Comparison of ENCODE assay signal across 1 cellular context in the genomic region with DNA sequence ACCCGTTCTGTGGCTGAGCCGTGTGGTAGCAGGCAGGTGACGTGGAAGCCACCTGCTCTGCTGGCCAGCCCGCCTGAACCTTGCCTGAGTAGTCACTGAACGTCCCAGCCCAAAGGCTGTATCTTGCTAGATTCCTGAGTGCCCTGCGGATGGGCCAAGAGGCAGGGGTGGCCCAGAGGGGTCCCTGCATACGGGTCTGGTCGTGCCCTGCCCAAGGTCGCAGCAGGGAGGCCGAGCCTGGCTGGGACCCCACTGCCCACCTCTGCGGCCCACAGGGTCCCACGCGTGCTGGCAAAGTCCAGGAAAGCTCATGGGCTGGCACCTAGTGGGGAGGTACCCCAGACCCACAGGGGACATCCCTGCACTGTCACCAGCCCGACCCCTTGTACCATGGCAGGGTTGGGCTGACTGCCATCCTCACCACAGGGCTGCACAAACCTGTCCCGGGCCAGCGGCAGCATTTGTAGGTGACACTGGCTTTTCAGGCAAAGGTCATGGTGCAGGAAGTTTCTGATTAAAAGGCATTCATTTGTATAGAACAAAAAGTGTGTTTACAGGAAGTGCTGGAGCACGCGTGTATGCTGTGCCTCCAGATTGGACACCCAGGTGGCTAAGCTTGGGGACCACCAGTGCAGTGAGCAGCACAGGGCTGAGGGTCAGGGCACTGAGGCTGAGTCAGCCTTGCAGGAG.
TF ChIP-seq lines count a peak whose summit lies in the region.

No MANE protein-coding gene starts in this region.

TF ChIP-seq in K562, 482 proteins besides CTCF, POLR2A, EP300 and RAD21 (continued from another document):
- TF ChIP-seq, protein P1, sequence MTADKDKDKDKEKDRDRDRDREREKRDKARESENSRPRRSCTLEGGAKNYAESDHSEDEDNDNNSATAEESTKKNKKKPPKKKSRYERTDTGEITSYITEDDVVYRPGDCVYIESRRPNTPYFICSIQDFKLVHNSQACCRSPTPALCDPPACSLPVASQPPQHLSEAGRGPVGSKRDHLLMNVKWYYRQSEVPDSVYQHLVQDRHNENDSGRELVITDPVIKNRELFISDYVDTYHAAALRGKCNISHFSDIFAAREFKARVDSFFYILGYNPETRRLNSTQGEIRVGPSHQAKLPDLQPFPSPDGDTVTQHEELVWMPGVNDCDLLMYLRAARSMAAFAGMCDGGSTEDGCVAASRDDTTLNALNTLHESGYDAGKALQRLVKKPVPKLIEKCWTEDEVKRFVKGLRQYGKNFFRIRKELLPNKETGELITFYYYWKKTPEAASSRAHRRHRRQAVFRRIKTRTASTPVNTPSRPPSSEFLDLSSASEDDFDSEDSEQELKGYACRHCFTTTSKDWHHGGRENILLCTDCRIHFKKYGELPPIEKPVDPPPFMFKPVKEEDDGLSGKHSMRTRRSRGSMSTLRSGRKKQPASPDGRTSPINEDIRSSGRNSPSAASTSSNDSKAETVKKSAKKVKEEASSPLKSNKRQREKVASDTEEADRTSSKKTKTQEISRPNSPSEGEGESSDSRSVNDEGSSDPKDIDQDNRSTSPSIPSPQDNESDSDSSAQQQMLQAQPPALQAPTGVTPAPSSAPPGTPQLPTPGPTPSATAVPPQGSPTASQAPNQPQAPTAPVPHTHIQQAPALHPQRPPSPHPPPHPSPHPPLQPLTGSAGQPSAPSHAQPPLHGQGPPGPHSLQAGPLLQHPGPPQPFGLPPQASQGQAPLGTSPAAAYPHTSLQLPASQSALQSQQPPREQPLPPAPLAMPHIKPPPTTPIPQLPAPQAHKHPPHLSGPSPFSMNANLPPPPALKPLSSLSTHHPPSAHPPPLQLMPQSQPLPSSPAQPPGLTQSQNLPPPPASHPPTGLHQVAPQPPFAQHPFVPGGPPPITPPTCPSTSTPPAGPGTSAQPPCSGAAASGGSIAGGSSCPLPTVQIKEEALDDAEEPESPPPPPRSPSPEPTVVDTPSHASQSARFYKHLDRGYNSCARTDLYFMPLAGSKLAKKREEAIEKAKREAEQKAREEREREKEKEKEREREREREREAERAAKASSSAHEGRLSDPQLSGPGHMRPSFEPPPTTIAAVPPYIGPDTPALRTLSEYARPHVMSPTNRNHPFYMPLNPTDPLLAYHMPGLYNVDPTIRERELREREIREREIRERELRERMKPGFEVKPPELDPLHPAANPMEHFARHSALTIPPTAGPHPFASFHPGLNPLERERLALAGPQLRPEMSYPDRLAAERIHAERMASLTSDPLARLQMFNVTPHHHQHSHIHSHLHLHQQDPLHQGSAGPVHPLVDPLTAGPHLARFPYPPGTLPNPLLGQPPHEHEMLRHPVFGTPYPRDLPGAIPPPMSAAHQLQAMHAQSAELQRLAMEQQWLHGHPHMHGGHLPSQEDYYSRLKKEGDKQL (CRISPR knock-in tag; IDR thresholded peaks at IDR 0.05; ENCODE audit: borderline replicate concordance), result no peak
- TF ChIP-seq, protein P2, sequence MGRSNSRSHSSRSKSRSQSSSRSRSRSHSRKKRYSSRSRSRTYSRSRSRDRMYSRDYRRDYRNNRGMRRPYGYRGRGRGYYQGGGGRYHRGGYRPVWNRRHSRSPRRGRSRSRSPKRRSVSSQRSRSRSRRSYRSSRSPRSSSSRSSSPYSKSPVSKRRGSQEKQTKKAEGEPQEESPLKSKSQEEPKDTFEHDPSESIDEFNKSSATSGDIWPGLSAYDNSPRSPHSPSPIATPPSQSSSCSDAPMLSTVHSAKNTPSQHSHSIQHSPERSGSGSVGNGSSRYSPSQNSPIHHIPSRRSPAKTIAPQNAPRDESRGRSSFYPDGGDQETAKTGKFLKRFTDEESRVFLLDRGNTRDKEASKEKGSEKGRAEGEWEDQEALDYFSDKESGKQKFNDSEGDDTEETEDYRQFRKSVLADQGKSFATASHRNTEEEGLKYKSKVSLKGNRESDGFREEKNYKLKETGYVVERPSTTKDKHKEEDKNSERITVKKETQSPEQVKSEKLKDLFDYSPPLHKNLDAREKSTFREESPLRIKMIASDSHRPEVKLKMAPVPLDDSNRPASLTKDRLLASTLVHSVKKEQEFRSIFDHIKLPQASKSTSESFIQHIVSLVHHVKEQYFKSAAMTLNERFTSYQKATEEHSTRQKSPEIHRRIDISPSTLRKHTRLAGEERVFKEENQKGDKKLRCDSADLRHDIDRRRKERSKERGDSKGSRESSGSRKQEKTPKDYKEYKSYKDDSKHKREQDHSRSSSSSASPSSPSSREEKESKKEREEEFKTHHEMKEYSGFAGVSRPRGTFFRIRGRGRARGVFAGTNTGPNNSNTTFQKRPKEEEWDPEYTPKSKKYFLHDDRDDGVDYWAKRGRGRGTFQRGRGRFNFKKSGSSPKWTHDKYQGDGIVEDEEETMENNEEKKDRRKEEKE (IDR thresholded peaks at IDR 0.05; ENCODE audit: borderline replicate concordance in 1 of 2, control insufficient read depth in 1 of 2, low read depth in 2 of 2, low read length in 1 of 2), result no peak
- TF ChIP-seq FOS (IDR thresholded peaks at IDR 0.05; ENCODE audit: extremely low read depth, insufficient read length) (no peak), ZNF175 (CRISPR knock-in tag; IDR thresholded peaks at IDR 0.05; ENCODE audit: low read depth) (no peak), SIN3B (IDR thresholded peaks at IDR 0.05; ENCODE audit: low read depth) (no peak), PTTG1 (tag; IDR thresholded peaks at IDR 0.05; ENCODE audit: low read depth) (no peak), KDM2B (CRISPR knock-in tag; IDR thresholded peaks at IDR 0.05) (no peak), MYNN (IDR thresholded peaks at IDR 0.05) (peak; percentile 11; the same call in 1 of the 2 replicates), MYNN (CRISPR knock-in tag; IDR thresholded peaks at IDR 0.05) (no peak)
